1 cellular context compared by ENCODE assay signal in the genomic region with DNA sequence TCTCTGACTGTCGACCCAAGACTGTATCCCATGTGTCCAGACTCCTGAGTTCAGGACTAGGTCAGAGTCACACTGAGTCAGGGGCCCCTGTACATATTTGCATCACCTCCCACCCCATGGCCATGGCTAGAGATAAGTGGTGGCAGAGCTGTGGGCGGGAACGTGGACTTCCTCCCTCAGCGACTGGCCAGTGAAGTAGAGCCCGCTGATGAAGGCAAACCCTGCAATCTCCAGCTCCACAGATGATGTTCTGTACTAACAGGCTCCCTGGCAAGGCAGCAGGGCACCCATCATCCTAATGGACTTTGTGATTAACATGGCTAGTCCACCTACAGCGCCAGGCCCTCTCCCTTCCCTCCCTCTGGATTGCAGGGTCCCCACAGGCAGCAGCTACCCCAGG.
A peak's percentile ranks its signal among the peaks of the same experiment; 100 is the strongest.
TF ChIP-seq lines count a peak whose summit lies in the region.

No MANE protein-coding gene starts in this region.

TF ChIP-seq in HepG2, 621 proteins besides CTCF, POLR2A, EP300 and RAD21 (continued from another document):
- TF ChIP-seq PAXIP1 (CRISPR knock-in tag; conservative IDR thresholded peaks at IDR 0.05): peak; percentile 37; the same call in 1 of the 2 replicates
